Comparison of ENCODE assay signal across 11 cellular contexts in the genomic region with DNA sequence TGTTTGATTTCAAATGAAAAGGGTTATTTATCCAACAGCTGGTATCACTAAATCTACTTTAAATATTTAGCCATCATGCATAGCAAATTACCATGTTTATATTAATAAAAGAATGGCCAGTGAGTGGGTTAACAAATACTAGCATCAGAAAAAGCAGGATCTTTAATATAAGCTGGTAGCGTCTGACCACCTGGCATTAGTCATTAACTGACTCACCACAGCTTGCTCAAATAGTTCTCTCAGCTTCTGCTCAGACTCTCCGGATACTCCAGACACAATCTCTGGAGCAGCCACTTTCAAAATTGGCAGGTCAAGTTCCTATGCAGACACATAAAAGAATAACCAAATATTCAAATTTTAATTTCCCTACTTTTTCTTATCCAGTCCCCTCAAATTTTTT. TPM values are rescaled to one million over a fixed set of nuclear protein-coding genes. Genes with fewer than 3 reads are reported as not detected.
DNase-seq lines count a peak whose midpoint lies in the region; ATAC-seq, FAIRE-seq and TF ChIP-seq lines count a peak whose summit lies in the region.
"Had no signal": no experiment of that assay in that cellular context is flagged by ENCODE, and none has a peak within 500 bp of the region (broad histone marks: within the 10 kb centered on the region; RNA-seq: fewer than 3 reads in every experiment).

No MANE protein-coding gene starts in this region.

- H3K27ac ChIP-seq in SJSA1 (no peak overlapping the region), heart right ventricle (no peak overlapping the region)
- H3K27ac ChIP-seq: HL-60 had no signal

- H3K36me3 ChIP-seq in SJSA1 (peaks cover 83% of the 10 kb centered on the region), heart right ventricle (peaks cover 0 to 100% (median 72%) of the 10 kb centered on the region in 9 donors)

- H3K4me1 ChIP-seq in SJSA1 (replicated peaks), result peaks cover 8% of the 10 kb centered on the region
- H3K4me1 ChIP-seq in heart right ventricle, result no peaks in the 10 kb centered on the region

- in situ Hi-C loops in GM13977 (cut with MboI; ENCODE audit: low pct_unique_long_range_greater_than_20kb, low sequenced_read_pairs, unreplicated experiment), result no loop called here

- no peak for FAIRE-seq in urothelium cell line (lab: Jason Lieb, UNC)

- H3K27me3 ChIP-seq in SJSA1 (replicated peaks) (no peaks in the 10 kb centered on the region), heart right ventricle (no peaks in the 10 kb centered on the region)

- ATAC-seq in left cardiac atrium (no peak), heart right ventricle (no peak)
- ATAC-seq: naive thymus-derived CD4-positive, alpha-beta T cell had no signal

- H3K4me3 ChIP-seq in SJSA1 (no peak overlapping the region), heart right ventricle (no peak overlapping the region)

- DNase-seq in HCEC 1CT (peak; percentile 91), SJSA1 (ENCODE audit: low read depth in 1 of 2, low spot score in 2 of 2) (peak; percentile 22 to 50), fibroblast of peridontal ligament (ENCODE audit: extremely low read depth) (peak; percentile 69), urothelium cell line (ENCODE audit: low spot score) (peak; percentile 62), GM13977 (ENCODE audit: low spot score) (no peak), left cardiac atrium (no peak), heart right ventricle (no peak)
- DNase-seq: naive thymus-derived CD4-positive, alpha-beta T cell; NCI-H1694; stimulated activated naive CD4-positive, alpha-beta T cell treated with Interleukin-2 at 50 U/mL for 16 hours had no signal

- 83 to 88% methylated on average over 2 of the region's 2 CpGs for WGBS in heart right ventricle, 2 donors

- intact Hi-C loops in left cardiac atrium (cut with DNase I) (no loop called here), heart right ventricle (cut with DNase I) (loop anchor here in 1 of 10 donors (10.0 kb wide), 1 partner anchor 114 kb away; no protein-coding TSS in a partner anchor)

- TF ChIP-seq CTCF in GM13977 (IDR thresholded peaks at IDR 0.05; ENCODE audit: extremely low read depth, insufficient read depth, missing control alignments) (no peak), heart right ventricle (IDR thresholded peaks at IDR 0.05) (no peak)

- H3K9me3 ChIP-seq in SJSA1 (replicated peaks) (no peaks in the 10 kb centered on the region), heart right ventricle (no peaks in the 10 kb centered on the region)

RNA-seq across cellular contexts. Expression of a gene that starts 29.6 kb away (rescaled TPM):
- total RNA-seq in SJSA1 (2014; rRNA removed; shearing (Covaris generic)), result 28.1 and 39.7 TPM in 2 replicates
- total RNA-seq in left cardiac atrium, result 10 to 100 TPM; 10.7 to 11.8 TPM
- total RNA-seq in heart right ventricle, result 10 to 100 TPM in 5 of 10 donors, 1 to 10 TPM in 5; 7.7 to 14.0 (median 9.9) TPM
- 10 to 100 TPM; 10.8 to 37.3 TPM for polyA plus RNA-seq in heart right ventricle

RNA-seq across cellular contexts. Expression of a gene that starts 56.3 kb away (rescaled TPM):
- total RNA-seq in SJSA1 (2014; rRNA removed; shearing (Covaris generic)), result 35.9 and 71.9 TPM in 2 replicates
- total RNA-seq in left cardiac atrium (10 to 100 TPM; 32.3 to 32.8 TPM), heart right ventricle (10 to 100 TPM; 24.4 to 39.6 (median 27.4) TPM)
- polyA plus RNA-seq in heart right ventricle, result 10 to 100 TPM; 56.7 to 86.7 TPM

Comparison
In these comparisons a context has a peak if more than half of its experiments do, and no peak if none do; other contexts are left out.
1. DNase-seq: peak in HCEC 1CT (single experiment), SJSA1 (2 of 2), fibroblast of peridontal ligament (single experiment) and urothelium cell line (single experiment); none in GM13977 (single experiment), left cardiac atrium (single experiment) and heart right ventricle (0 of 2).